In the genomic region with DNA sequence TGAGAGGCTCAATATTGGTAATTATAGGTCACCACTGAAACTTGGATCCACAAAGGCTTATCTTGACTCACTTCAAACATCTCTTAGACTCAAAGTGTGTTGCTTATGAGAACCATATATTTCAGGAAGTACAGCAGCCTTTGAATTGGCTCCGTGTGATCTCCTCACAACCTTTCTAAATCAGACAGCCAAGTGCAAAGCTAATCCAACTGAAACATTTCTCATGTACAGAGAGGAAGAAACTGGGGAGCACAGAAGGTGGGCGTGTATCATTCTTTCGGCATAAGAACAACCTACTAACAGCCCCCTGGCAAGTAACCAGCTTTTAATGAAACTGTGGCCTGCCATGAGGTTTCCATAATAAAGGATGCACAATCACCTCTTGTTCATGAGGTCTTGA, we compare ENCODE assay signal across 27 cellular contexts.
A peak's percentile ranks its signal among the peaks of the same experiment; 100 is the strongest.
DNase-seq lines count a peak whose midpoint lies in the region; ATAC-seq, FAIRE-seq and TF ChIP-seq lines count a peak whose summit lies in the region.
"Had no signal": no experiment of that assay in that cellular context is flagged by ENCODE, and none has a peak within 500 bp of the region (broad histone marks: within the 10 kb centered on the region; RNA-seq: fewer than 3 reads in every experiment).

No MANE protein-coding gene starts in this region.

- H3K18ac ChIP-seq in H1 (ENCODE audit: extremely low read depth, low read length) = no peak overlapping the region

- no peak overlapping the region for H3K23ac ChIP-seq in H1 (ENCODE audit: insufficient read length)

- H4K8ac ChIP-seq in H1 (ENCODE audit: extremely low read depth, insufficient read depth, low read length) = no peak overlapping the region

- no peak overlapping the region for H2BK12ac ChIP-seq in H1 (ENCODE audit: low read depth, low read length)

- TF ChIP-seq EP300 in H1 (IDR thresholded peaks at IDR 0.05; ENCODE audit: borderline replicate concordance in 1 of 2, low read depth in 2 of 2, low read length in 2 of 2) = no peak

- no peak for TF ChIP-seq POLR2A in H1 (IDR thresholded peaks at IDR 0.05; ENCODE audit: control extremely low read depth in 1 of 2, low read depth in 2 of 2, low read length in 2 of 2)

- peaks cover 10% of the 10 kb centered on the region for H3K9me3 Mint-ChIP-seq in GM23338

- H3K4me3 ChIP-seq in GM23338 (no peak overlapping the region), H1 (ENCODE audit: extremely low read depth in 1 of 4, insufficient read depth in 2 of 4, low read depth in 3 of 4, low read length in 4 of 4) (no peak overlapping the region)
- H3K4me3 ChIP-seq: A549; BLaER1 treated with 17β-estradiol and CSF1 and Interleukin-3, amounts not matched to agents 10 nM and 100 nM had no signal

- no peaks in the 10 kb centered on the region for H3K27me3 ChIP-seq in GM23338 (ENCODE audit: insufficient read depth)
- H3K27me3 ChIP-seq in H1 (replicated peaks in 1 of 4; ENCODE audit: control insufficient read depth in 3 of 4, extremely low read depth in 1 of 4, insufficient read depth in 3 of 4, low read length in 3 of 4) = peaks cover 0 to 1% (median 0%) of the 10 kb centered on the region in 4 experiments; a peak in 1 of 7 replicates
- H3K27me3 ChIP-seq: BLaER1 treated with 17β-estradiol and CSF1 and Interleukin-3, amounts not matched to agents 10 nM and 100 nM had no signal

- H3K4me1 ChIP-seq in GM23338 (ENCODE audit: insufficient read depth) (peaks cover 9% of the 10 kb centered on the region), H1 (replicated peaks in 1 of 4; ENCODE audit: control insufficient read depth in 3 of 4, insufficient read depth in 4 of 4, low read length in 3 of 4) (no peaks in the 10 kb centered on the region)
- H3K4me1 ChIP-seq: A549; BLaER1 treated with 17β-estradiol and CSF1 and Interleukin-3, amounts not matched to agents 10 nM and 100 nM; Caco-2 had no signal

- H3K9me2 ChIP-seq in GM23338 (ENCODE audit: insufficient read depth) = no peaks in the 10 kb centered on the region

- no peaks in the 10 kb centered on the region for H3F3A ChIP-seq in GM23338 (replicated peaks; ENCODE audit: low read depth)

- DNase-seq in NCI-H2227 treated with DMSO at 0.1 percent for 48 hours (lab: John Stamatoyannopoulos, UW) (peak; percentile 27), NCI-H2227 (lab: John Stamatoyannopoulos, UW; ENCODE audit: unreplicated experiment) (no peak), GM23338 (ENCODE audit: low spot score) (no peak), H1 (ENCODE audit: low read depth in 1 of 2, low spot score in 2 of 2) (no peak), retina (peak; percentile 42), ecto neural progenitor cell (ENCODE audit: low spot score) (no peak), HPDE6-E6E7 (ENCODE audit: extremely low spot score) (no peak), hippocampal formation (lab: John Stamatoyannopoulos, UW) (no peak)
- DNase-seq: AML-193; Caco-2; Calu3; CD4-positive, alpha-beta T cell; CD8-positive, alpha-beta T cell; DMS53; DMS79; DND-41; EL; GF-D8 had no signal

- no peak overlapping the region for H2BK20ac ChIP-seq in H1 (ENCODE audit: low read length)

- TF ChIP-seq RAD21 in H1 (IDR thresholded peaks at IDR 0.05 in 1 of 2, conservative IDR thresholded peaks at IDR 0.05 in 1 of 2; ENCODE audit: low read depth in 2 of 2, low read length in 2 of 2) = no peak

- no peak overlapping the region for H3K9ac ChIP-seq in H1 (replicated peaks in 1 of 4; ENCODE audit: extremely low read depth in 1 of 4, low read depth in 3 of 4, low read length in 3 of 4)
- H3K9ac ChIP-seq: BLaER1 treated with 17β-estradiol and CSF1 and Interleukin-3, amounts not matched to agents 10 nM and 100 nM had no signal

- H2BK120ac ChIP-seq in H1 (replicated peaks; ENCODE audit: low read depth, low read length) = no peak overlapping the region

- H3K4me1 Mint-ChIP-seq in GM23338 = peaks cover 16% of the 10 kb centered on the region
- H3K4me1 Mint-ChIP-seq: B cell had no signal

- no peak overlapping the region for H3K4me3 Mint-ChIP-seq in GM23338
- H3K4me3 Mint-ChIP-seq: B cell; CD4-positive, alpha-beta T cell; CD8-positive, alpha-beta T cell had no signal

- 0 out of 2 replicates have a peak overlapping the region, but pooled peaks have one; percentile 6 for H2AFZ ChIP-seq in GM23338
- H2AFZ ChIP-seq in H1 (ENCODE audit: low read length) = 0 out of 2 replicates have a peak overlapping the region, but pooled peaks have one; percentile 42

- WGBS in H1 (ENCODE audit: extremely low coverage in 1 of 2, insufficient coverage in 1 of 2, insufficient read length in 1 of 2, insufficient replicate concordance in 2 of 2, low coverage in 1 of 2, low lambda C conversion rate in 2 of 2, missing lambda C conversion rate in 1 of 2), 2 experiments = 82% methylated on average over 3 of the region's 3 CpGs; no CpG with 5 or more reads in 1 of the 2 experiments

- FAIRE-seq in H1 (lab: Jason Lieb, UNC) = no peak
- FAIRE-seq: A549, D721Med, G401.6, GM12891, GM19239 had no signal

- H3K9me3 ChIP-seq in H1 (ENCODE audit: insufficient read depth in 2 of 2, low read depth in 1 of 2, low read length in 1 of 2) = peaks cover 0 to 9% of the 10 kb centered on the region in 2 experiments; a peak in 1 of 4 replicates

- H4K91ac ChIP-seq in H1 (replicated peaks; ENCODE audit: insufficient read length, low read length) = no peak overlapping the region

- ATAC-seq in GM23338 = no peak
- ATAC-seq: A549; CD8-positive, alpha-beta T cell had no signal

- H3K36me3 ChIP-seq in GM23338 (ENCODE audit: insufficient read depth) = no peaks in the 10 kb centered on the region; the same call in 1 of the 2 replicates
- no peaks in the 10 kb centered on the region for H3K36me3 ChIP-seq in H1 (ENCODE audit: control insufficient read depth in 2 of 4, insufficient read depth in 4 of 4, low read length in 3 of 4)

- no peak overlapping the region for H4K5ac ChIP-seq in H1 (ENCODE audit: insufficient read length, low read depth, low read length)

- H3K56ac ChIP-seq in H1 (replicated peaks; ENCODE audit: insufficient read length, low read depth, low read length) = no peak overlapping the region

- no peaks in the 10 kb centered on the region for H3K79me2 ChIP-seq in GM23338 (replicated peaks; ENCODE audit: insufficient read depth)
- H3K79me2 ChIP-seq in H1 (ENCODE audit: control insufficient read depth in 1 of 2, insufficient read depth in 2 of 2, low read length in 2 of 2) = no peaks in the 10 kb centered on the region

- no peak overlapping the region for H2BK5ac ChIP-seq in H1 (ENCODE audit: low read depth, low read length)

- TF ChIP-seq CTCF in GM23338 (conservative IDR thresholded peaks at IDR 0.05; ENCODE audit: low read depth in 2 of 2) (no peak), H1 (IDR thresholded peaks at IDR 0.05; ENCODE audit: control extremely low read depth in 1 of 3, insufficient read depth in 1 of 3, low read depth in 1 of 3, low read length in 3 of 3) (no peak)

- no peak overlapping the region for H3K27ac Mint-ChIP-seq in GM23338
- H3K27ac Mint-ChIP-seq: B cell; CD4-positive, alpha-beta T cell; CD8-positive, alpha-beta T cell had no signal

- no peak overlapping the region for H3K14ac ChIP-seq in H1 (ENCODE audit: insufficient read length)

- no peak overlapping the region for H3K27ac ChIP-seq in GM23338 (ENCODE audit: low read depth)
- H3K27ac ChIP-seq in H1 (ENCODE audit: low read depth, low read length) = no peak overlapping the region
- H3K27ac ChIP-seq: 22Rv1; A549; BLaER1 treated with 17β-estradiol and CSF1 and Interleukin-3, amounts not matched to agents 10 nM and 100 nM; C4-2B had no signal

- H4K20me1 ChIP-seq in GM23338 (replicated peaks; ENCODE audit: insufficient read depth) = no peaks in the 10 kb centered on the region
- no peaks in the 10 kb centered on the region for H4K20me1 ChIP-seq in H1 (replicated peaks in 1 of 2; ENCODE audit: control insufficient read depth in 1 of 2, insufficient read depth in 2 of 2, low read length in 2 of 2)

- no peaks in the 10 kb centered on the region for H3K23me2 ChIP-seq in H1 (ENCODE audit: low read depth, low read length)

- peaks cover 5% of the 10 kb centered on the region; the same call in 2 of the 3 replicates for H3K36me3 Mint-ChIP-seq in GM23338 (ENCODE audit: low read depth)
- H3K36me3 Mint-ChIP-seq: CD8-positive, alpha-beta T cell had no signal

- POLR2A ChIA-PET in H1 (lab: Charles Lee; ENCODE audit: partially characterized antibody) = no interaction called here

- CTCF ChIA-PET in H1 (lab: Charles Lee; ENCODE audit: partially characterized antibody) = interaction anchor here (1.4 to 2.0 kb wide), 4 partner anchors 13 to 114 kb away, joined by 4 to 8 read pairs (median 6); no protein-coding TSS in a partner anchor

- H3K79me1 ChIP-seq in H1 (ENCODE audit: low read depth, low read length) = no peaks in the 10 kb centered on the region

- no peaks in the 10 kb centered on the region for H3K27me3 Mint-ChIP-seq in GM23338 (ENCODE audit: insufficient read depth, low read depth, poor library complexity)
- H3K27me3 Mint-ChIP-seq: B cell; CD4-positive, alpha-beta T cell had no signal

- H2BK15ac ChIP-seq in H1 (ENCODE audit: low read length) = no peak overlapping the region

- no peak overlapping the region for H2AK5ac ChIP-seq in H1 (ENCODE audit: low read depth, low read length)

- no peak overlapping the region for H3K4ac ChIP-seq in H1 (replicated peaks; ENCODE audit: insufficient read length, low read depth, low read length)

- H3K4me2 ChIP-seq in GM23338 (no peak overlapping the region), H1 (ENCODE audit: insufficient read depth in 1 of 2, low read depth in 2 of 2, low read length in 2 of 2) (no peak overlapping the region)
- H3K4me2 ChIP-seq: A549; BLaER1 treated with 17β-estradiol and CSF1 and Interleukin-3, amounts not matched to agents 10 nM and 100 nM had no signal

TF ChIP-seq in GM23338, 12 proteins besides CTCF, POLR2A, EP300 and RAD21 (continues in another document):
- TF ChIP-seq POLR2AphosphoS5 (IDR thresholded peaks at IDR 0.05; ENCODE audit: low read depth) (no peak), STAT1 (IDR thresholded peaks at IDR 0.05; ENCODE audit: unreplicated experiment) (no peak), NANOG (IDR thresholded peaks at IDR 0.05; ENCODE audit: borderline replicate concordance) (no peak), CREB1 (CRISPR knock-in tag; IDR thresholded peaks at IDR 0.05; ENCODE audit: low read depth) (no peak)

TF ChIP-seq in H1, 55 proteins besides CTCF, POLR2A, EP300 and RAD21 (continues in another document):
- TF ChIP-seq EGR1 (IDR thresholded peaks at IDR 0.05; ENCODE audit: borderline replicate concordance, low read depth, low read length) (no peak), HDAC6 (IDR thresholded peaks at IDR 0.05; ENCODE audit: low read depth, low read length) (no peak), SP1 (IDR thresholded peaks at IDR 0.05; ENCODE audit: low read depth, low read length) (no peak), YY1 (IDR thresholded peaks at IDR 0.05; ENCODE audit: low read depth, low read length) (no peak), CTBP2 (IDR thresholded peaks at IDR 0.05; ENCODE audit: borderline replicate concordance, insufficient read depth, insufficient read length, low read length) (no peak)

Comparison
In these comparisons a context has a peak if more than half of its experiments do, and no peak if none do; other contexts are left out.
1. DNase-seq: peak in NCI-H2227 treated with DMSO at 0.1 percent for 48 hours (single experiment) and retina (single experiment); none in NCI-H2227 (single experiment), GM23338 (single experiment), H1 (0 of 2), ecto neural progenitor cell (single experiment), HPDE6-E6E7 (single experiment) and hippocampal formation (0 of 2).